ENCODE assay signal across 17 cellular contexts in the genomic region with DNA sequence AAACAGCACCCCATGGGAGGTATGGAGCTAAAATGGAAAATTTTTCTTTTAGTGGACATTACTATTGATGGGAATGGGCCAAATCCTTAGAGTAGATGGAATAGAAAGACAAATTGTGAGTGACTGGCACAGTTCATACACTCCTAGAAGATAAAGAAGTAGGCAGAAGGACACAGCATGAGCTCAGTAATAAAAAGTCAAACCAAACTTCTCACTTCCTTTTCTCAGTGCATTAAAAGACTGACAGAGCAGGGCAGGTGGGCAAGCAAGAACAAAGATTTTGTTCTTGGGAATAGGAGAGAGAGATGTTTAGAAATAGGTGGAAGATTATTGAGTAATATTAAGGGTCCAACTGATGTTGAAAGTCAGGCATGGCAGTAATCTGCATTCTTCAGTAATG.
DNase-seq lines count a peak whose midpoint lies in the region; ATAC-seq and TF ChIP-seq lines count a peak whose summit lies in the region.
"Had no signal": no experiment of that assay in that cellular context is flagged by ENCODE, and none has a peak within 500 bp of the region (broad histone marks: within the 10 kb centered on the region; RNA-seq: fewer than 3 reads in every experiment).

No MANE protein-coding gene starts in this region.

- H3K9me3 Mint-ChIP-seq in stimulated activated effector memory CD8-positive, alpha-beta T cell treated with anti-CD3 and anti-CD28 coated beads, Interleukin-12 subunit alpha, Interleukin-12 subunit beta, amount 100 ng/mL, for 72 hours: no peaks in the 10 kb centered on the region
- H3K9me3 Mint-ChIP-seq: activated naive CD4-positive, alpha-beta T cell treated with anti-CD3 and anti-CD28 coated beads, Interleukin-2, amount 50 U/mL, for 72 hours; activated T-cell treated with anti-CD3 and anti-CD28 coated beads, Interleukin-2, amount 50 U/mL, for 4 hours had no signal

- TF ChIP-seq POLR2A in GM18505 (IDR thresholded peaks at IDR 0.05; ENCODE audit: borderline replicate concordance, extremely low read depth, insufficient read depth, insufficient read length): no peak

- H3K36me3 Mint-ChIP-seq in stimulated activated effector memory CD8-positive, alpha-beta T cell treated with anti-CD3 and anti-CD28 coated beads, Interleukin-12 subunit alpha, Interleukin-12 subunit beta, amount 100 ng/mL, for 72 hours: no peaks in the 10 kb centered on the region
- H3K36me3 Mint-ChIP-seq: activated naive CD4-positive, alpha-beta T cell treated with anti-CD3 and anti-CD28 coated beads, Interleukin-2, amount 50 U/mL, for 72 hours had no signal

- H3K4me3 Mint-ChIP-seq in stimulated activated effector memory CD8-positive, alpha-beta T cell treated with anti-CD3 and anti-CD28 coated beads, Interleukin-12 subunit alpha, Interleukin-12 subunit beta, amount 100 ng/mL, for 72 hours: no peak overlapping the region
- H3K4me3 Mint-ChIP-seq: activated T-cell treated with anti-CD3 and anti-CD28 coated beads, Interleukin-2, amount 50 U/mL, for 4 hours had no signal

- intact Hi-C loops in posterior vena cava (cut with DNase I): no loop called here

- peak; percentile 34 for DNase-seq in MV-4-11 (lab: John Stamatoyannopoulos, UW)
- no peak for DNase-seq in posterior vena cava (ENCODE audit: low spot score)
- DNase-seq in stimulated activated effector memory CD8-positive, alpha-beta T cell treated with anti-CD3 and anti-CD28 coated beads, Interleukin-12 subunit alpha, Interleukin-12 subunit beta, amount 100 ng/mL, for 72 hours (ENCODE audit: low spot score in 2 of 2): no peak
- no peak for DNase-seq in AG20443 (ENCODE audit: low spot score)
- DNase-seq: activated CD4-positive, alpha-beta T cell treated with anti-CD3 and anti-CD28 coated beads, Interleukin-2, amount 50 U/mL, for 48 hours; activated T-cell treated with anti-CD3 and anti-CD28 coated beads, Interleukin-2, amount 50 U/mL, for 4 hours; body of pancreas; MG63; NCI-H2029 treated with DMSO at 0.1 percent for 48 hours; NCI-H524 treated with DMSO at 0.1 percent for 48 hours had no signal

- H3K27ac Mint-ChIP-seq in stimulated activated effector memory CD8-positive, alpha-beta T cell treated with anti-CD3 and anti-CD28 coated beads, Interleukin-12 subunit alpha, Interleukin-12 subunit beta, amount 100 ng/mL, for 72 hours: no peak overlapping the region
- H3K27ac Mint-ChIP-seq: activated naive CD4-positive, alpha-beta T cell treated with anti-CD3 and anti-CD28 coated beads, Interleukin-2, amount 50 U/mL, for 72 hours had no signal

- H3K4me1 Mint-ChIP-seq in stimulated activated effector memory CD8-positive, alpha-beta T cell treated with anti-CD3 and anti-CD28 coated beads, Interleukin-12 subunit alpha, Interleukin-12 subunit beta, amount 100 ng/mL, for 72 hours: no peaks in the 10 kb centered on the region

- ATAC-seq in GM18505 (IDR thresholded peaks at IDR 0.05; ENCODE audit: unreplicated experiment): peak; percentile 78
- ATAC-seq in GM19467 (IDR thresholded peaks at IDR 0.05; ENCODE audit: unreplicated experiment): peak; percentile 71
- ATAC-seq in HG02870 (IDR thresholded peaks at IDR 0.05; ENCODE audit: unreplicated experiment): peak; percentile 94
- no peak for ATAC-seq in stimulated activated effector memory CD8-positive, alpha-beta T cell treated with anti-CD3 and anti-CD28 coated beads, Interleukin-12 subunit alpha, Interleukin-12 subunit beta, amount 100 ng/mL, for 72 hours
- ATAC-seq in HG03280 (IDR thresholded peaks at IDR 0.05; ENCODE audit: unreplicated experiment): no peak
- ATAC-seq: activated naive CD4-positive, alpha-beta T cell treated with anti-CD3 and anti-CD28 coated beads, Interleukin-2, amount 50 U/mL, for 72 hours; activated T-cell treated with anti-CD3 and anti-CD28 coated beads, Interleukin-2, amount 50 U/mL, for 4 hours; body of pancreas; gastroesophageal sphincter; HCT116 had no signal

Comparison
In these comparisons a context has a peak if more than half of its experiments do, and no peak if none do; other contexts are left out.
1. ATAC-seq: peak in GM18505 (single experiment), GM19467 (single experiment) and HG02870 (single experiment); none in stimulated activated effector memory CD8-positive, alpha-beta T cell treated with anti-CD3 and anti-CD28 coated beads, Interleukin-12 subunit alpha, Interleukin-12 subunit beta, amount 100 ng/mL, for 72 hours (single experiment) and HG03280 (single experiment).